Comparison of ENCODE assay signal across 24 cellular contexts in the genomic region with DNA sequence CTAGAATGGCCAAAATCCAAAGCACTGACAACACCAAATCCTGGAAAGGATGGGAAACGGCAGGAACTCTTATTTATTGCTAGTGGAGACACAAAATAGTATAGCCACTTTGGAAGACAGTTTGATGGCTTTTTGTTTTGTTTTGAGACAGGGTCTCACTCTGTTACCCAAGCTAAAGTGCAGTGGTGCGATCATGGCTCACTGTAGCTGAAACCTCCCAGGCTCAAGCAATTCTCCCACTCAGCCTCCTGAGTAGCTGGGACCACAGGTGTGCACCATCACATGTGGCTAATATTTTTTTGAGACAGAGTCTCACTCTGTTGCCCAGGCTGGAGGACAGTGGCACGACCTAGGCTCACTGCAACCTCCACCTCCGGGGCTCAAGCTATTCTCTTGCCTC. TPM values are rescaled to one million over a fixed set of nuclear protein-coding genes. Genes with fewer than 3 reads are reported as not detected.
DNase-seq lines count a peak whose midpoint lies in the region; ATAC-seq and TF ChIP-seq lines count a peak whose summit lies in the region.
"Had no signal": no experiment of that assay in that cellular context is flagged by ENCODE, and none has a peak within 500 bp of the region (broad histone marks: within the 10 kb centered on the region; RNA-seq: fewer than 3 reads in every experiment).

No MANE protein-coding gene starts in this region.

- no peaks in the 10 kb centered on the region for H3K9me3 ChIP-seq in OCI-LY7 (ENCODE audit: low read length)
- H3K9me3 ChIP-seq in stomach, result no peaks in the 10 kb centered on the region
- H3K9me3 ChIP-seq: BE2C, MG63 had no signal

- H3K9me3 Mint-ChIP-seq in T-cell, result no peaks in the 10 kb centered on the region
- H3K9me3 Mint-ChIP-seq: CD8-positive, alpha-beta memory T cell had no signal

- no peaks in the 10 kb centered on the region for H4K20me1 ChIP-seq in OCI-LY7 (ENCODE audit: insufficient read depth, low read length)

- no peaks in the 10 kb centered on the region for H3K79me2 ChIP-seq in OCI-LY7 (ENCODE audit: insufficient read depth, low read depth, low read length)

- TF ChIP-seq CTCF in GM06990 (IDR thresholded peaks at IDR 0.05; ENCODE audit: insufficient read depth, low read length, poor library complexity, severe bottlenecking) (no peak), OCI-LY7 (conservative IDR thresholded peaks at IDR 0.05; ENCODE audit: low read length) (no peak), stomach (IDR thresholded peaks at IDR 0.05) (no peak)

- no peak overlapping the region for H3K27ac Mint-ChIP-seq in T-cell
- H3K27ac Mint-ChIP-seq: CD14-positive monocyte; CD8-positive, alpha-beta memory T cell had no signal

- peak overlapping the region; percentile 38; the same call in 1 of the 2 replicates for H2AFZ ChIP-seq in OCI-LY7 (ENCODE audit: low read length)

- H3K4me1 Mint-ChIP-seq in T-cell, result peaks cover 16 to 27% (median 21%) of the 10 kb centered on the region in 3 donors

- H3K9me2 ChIP-seq in OCI-LY7 (ENCODE audit: insufficient read depth, low read length), result no peaks in the 10 kb centered on the region

- WGBS in stomach, 5 donors, result 83 to 96% (median 94%) methylated on average over 4 of the region's 4 CpGs

- H3K27me3 ChIP-seq in GM06990 (replicated peaks; ENCODE audit: control insufficient read depth, insufficient read depth, low read length), result no peaks in the 10 kb centered on the region
- no peaks in the 10 kb centered on the region for H3K27me3 ChIP-seq in stomach
- H3K27me3 ChIP-seq: BE2C, MG63 had no signal

- H3K4me2 ChIP-seq in OCI-LY7 (ENCODE audit: low read length), result no peak overlapping the region

- no peaks in the 10 kb centered on the region for H3K36me3 Mint-ChIP-seq in T-cell
- H3K36me3 Mint-ChIP-seq: CD14-positive monocyte; CD8-positive, alpha-beta memory T cell had no signal

- ATAC-seq in GM21390 (IDR thresholded peaks at IDR 0.05; ENCODE audit: unreplicated experiment), result peak; percentile 63
- ATAC-seq in HG02852 (IDR thresholded peaks at IDR 0.05; ENCODE audit: unreplicated experiment), result peak; percentile 71
- ATAC-seq in T-cell (replicated peaks in 1 of 4), result no peak
- ATAC-seq in HG02571 (IDR thresholded peaks at IDR 0.05; ENCODE audit: unreplicated experiment), result no peak
- ATAC-seq: Panc1 had no signal

- CTCF ChIA-PET in OCI-LY7 (lab: Charles Lee; ENCODE audit: unreplicated experiment) (no interaction called here), T-cell (lab: Charles Lee) (no interaction called here)

- intact Hi-C loops in OCI-LY7 (cut with micrococcal nuclease; ENCODE audit: unreplicated experiment) (no loop called here), stomach (cut with DNase I; ENCODE audit: low total_unique reads) (no loop called here)

- no peaks in the 10 kb centered on the region for H3K36me3 ChIP-seq in GM06990 (ENCODE audit: control insufficient read depth, insufficient read depth, low read length)
- H3K36me3 ChIP-seq in OCI-LY7 (ENCODE audit: insufficient read depth, low read length), result no peaks in the 10 kb centered on the region
- no peaks in the 10 kb centered on the region for H3K36me3 ChIP-seq in stomach
- H3K36me3 ChIP-seq: BE2C, MG63 had no signal

- peaks cover 26% of the 10 kb centered on the region for H3K4me1 ChIP-seq in OCI-LY7 (ENCODE audit: insufficient read depth, low read length, poor library complexity, severe bottlenecking)
- peaks cover 0 to 11% (median 0%) of the 10 kb centered on the region in 4 donors for H3K4me1 ChIP-seq in stomach

- H3K27ac ChIP-seq in OCI-LY7 (ENCODE audit: low read depth, low read length, poor library complexity, severe bottlenecking), result no peak overlapping the region
- no peak overlapping the region for H3K27ac ChIP-seq in stomach

- no peak for TF ChIP-seq POLR2A in stomach (IDR thresholded peaks at IDR 0.05)

- H3K4me3 Mint-ChIP-seq in T-cell, result no peak overlapping the region
- H3K4me3 Mint-ChIP-seq: CD14-positive monocyte; CD8-positive, alpha-beta memory T cell had no signal

- TF ChIP-seq EP300 in stomach (IDR thresholded peaks at IDR 0.05), result no peak

- POLR2A ChIA-PET in OCI-LY7 (lab: Charles Lee) (interaction anchor here (1.0 to 2.8 kb wide), 2 partner anchors 11 to 21 kb away, joined by 3 to 13 read pairs; no protein-coding TSS in a partner anchor), T-cell (lab: Charles Lee) (no interaction called here)

- H3K4me3 ChIP-seq in GM06990 (replicated peaks; ENCODE audit: low read depth, low read length) (no peak overlapping the region), OCI-LY7 (ENCODE audit: low read depth, low read length, poor library complexity, severe bottlenecking) (no peak overlapping the region), stomach (no peak overlapping the region)
- H3K4me3 ChIP-seq: MG63 had no signal

- no TSS peak for BruUV-seq in OCI-LY7 (replicated peaks; lab: Mats Ljungman, UMichigan)

- no peaks in the 10 kb centered on the region for H3K27me3 Mint-ChIP-seq in T-cell

- DNase-seq in GM06990 (ENCODE audit: extremely low read depth, insufficient read length), result peak; percentile 32
- no peak for DNase-seq in OCI-LY7 (ENCODE audit: low spot score)
- no peak for DNase-seq in T-cell
- no peak for DNase-seq in stomach
- DNase-seq in NCI-H748 treated with DMSO at 0.1 percent for 48 hours (lab: John Stamatoyannopoulos, UW), result no peak
- DNase-seq: 8988T; ACHN; BE2C; CD8-positive, alpha-beta memory T cell; DMS 273 treated with DMSO at 0.1 percent for 48 hours; DMS79; KBM-7; MG63; NCI-H1105 treated with DMSO at 0.1 percent for 48 hours; NCI-H146; NCI-H2029; NCI-H446 treated with DMSO at 0.1 percent for 48 hours; NCI-H526; SHP77 treated with DMSO at 0.1 percent for 48 hours had no signal

RNA-seq across cellular contexts. Expression of a gene that starts 27.3 kb away (rescaled TPM):
- total RNA-seq in OCI-LY7 (2014; rRNA removed; shearing (Covaris generic)), result 90.5 and 108 TPM in 2 replicates
- 115 and 117 TPM in 2 replicates for total RNA-seq in OCI-LY7 (2022)
- 1 to 10 TPM; 4.3 to 8.4 (median 5.9) TPM for total RNA-seq in T-cell
- 10 to 100 TPM in 4 of 5 donors, under 1 TPM in 1; 0.58 to 70.1 (median 52.4) TPM for total RNA-seq in stomach
- polyA plus RNA-seq in stomach, result 10 to 100 TPM; 16.5 to 68.4 (median 43.8) TPM

RNA-seq across cellular contexts. Expression of a gene that starts 43.9 kb away (rescaled TPM):
- total RNA-seq in OCI-LY7 (2014; rRNA removed; shearing (Covaris generic)), result 64.5 and 77.4 TPM in 2 replicates
- total RNA-seq in OCI-LY7 (2022), result 163 and 176 TPM in 2 replicates
- total RNA-seq in T-cell, result 10 to 100 TPM; 95.0 to 99.9 (median 97.2) TPM
- total RNA-seq in stomach, result 10 to 100 TPM; 12.1 to 79.9 (median 45.5) TPM
- polyA plus RNA-seq in stomach, result 100 to 1,000 TPM in 1 of 3 donors, 10 to 100 TPM in 2; 38.1 to 239 (median 80.2) TPM

Comparison
In these comparisons a context has a peak if more than half of its experiments do, and no peak if none do; other contexts are left out.
1. ATAC-seq: peak in GM21390 (single experiment) and HG02852 (single experiment); none in T-cell (0 of 4) and HG02571 (single experiment).